Comparison of ENCODE assay signal across 14 cellular contexts in genomic region chr1:228161866-228162265, GRCh38. TPM values are rescaled to one million over a fixed set of nuclear protein-coding genes. Genes with fewer than 3 reads are reported as not detected.
DNase-seq lines count a peak whose midpoint lies in the region; ATAC-seq and TF ChIP-seq lines count a peak whose summit lies in the region.
"Had no signal": no experiment of that assay in that cellular context is flagged by ENCODE, and none has a peak within 500 bp of the region (broad histone marks: within the 10 kb centered on the region; RNA-seq: fewer than 3 reads in every experiment).

No MANE protein-coding gene starts in this region.

- H3K4me1 ChIP-seq in lung (ENCODE audit: control insufficient read depth in 2 of 2, insufficient read depth in 2 of 2, low read length in 2 of 2) (peaks cover 0 to 27% of the 10 kb centered on the region in 2 donors), tibial nerve (peaks cover 0 to 71% (median 24%) of the 10 kb centered on the region in 4 donors)

- no peaks in the 10 kb centered on the region for H3K9me3 Mint-ChIP-seq in activated naive CD8-positive, alpha-beta T cell (ENCODE audit: low read depth)
- no peaks in the 10 kb centered on the region for H3K9me3 Mint-ChIP-seq in activated naive CD8-positive, alpha-beta T cell treated with anti-CD3 and anti-CD28 coated beads, Interleukin-2, amount 50 U/mL, for 24 hours
- H3K9me3 Mint-ChIP-seq in brain, result no peaks in the 10 kb centered on the region
- H3K9me3 Mint-ChIP-seq: activated CD4-positive, alpha-beta T cell treated with anti-CD3 and anti-CD28 coated beads, Interleukin-2, amount 10 ng/mL, durations not matched to agents 7 days and 5 days had no signal

- H3K4me1 Mint-ChIP-seq in activated naive CD8-positive, alpha-beta T cell (ENCODE audit: low read depth), result peaks cover 46% of the 10 kb centered on the region
- peaks cover 32% of the 10 kb centered on the region for H3K4me1 Mint-ChIP-seq in activated naive CD8-positive, alpha-beta T cell treated with anti-CD3 and anti-CD28 coated beads, Interleukin-2, amount 50 U/mL, for 24 hours
- H3K4me1 Mint-ChIP-seq in brain, result peaks cover 24% of the 10 kb centered on the region

- TF ChIP-seq POLR2A in tibial nerve (IDR thresholded peaks at IDR 0.05), result no peak

- peak overlapping the region; percentile 75 for H3K27ac Mint-ChIP-seq in activated naive CD8-positive, alpha-beta T cell
- H3K27ac Mint-ChIP-seq in activated naive CD8-positive, alpha-beta T cell treated with anti-CD3 and anti-CD28 coated beads, Interleukin-2, amount 50 U/mL, for 24 hours, result no peak overlapping the region
- peak overlapping the region in 3 of 5 experiments; percentile 36 to 76 (median 55) for H3K27ac Mint-ChIP-seq in brain

- WGBS in lung, 2 donors, result 77 to 85% methylated on average over 9 of the region's 9 CpGs
- 70% methylated on average over 9 of the region's 9 CpGs for WGBS in tibial nerve, 2 donors

- H3K27me3 ChIP-seq in lung (ENCODE audit: control insufficient read depth, insufficient read depth) (no peaks in the 10 kb centered on the region), tibial nerve (peaks cover 0 to 4% of the 10 kb centered on the region in 2 donors)
- H3K27me3 ChIP-seq: cardiac muscle cell, Peyer's patch had no signal

- H3K36me3 ChIP-seq in lung (ENCODE audit: control insufficient read depth in 2 of 2, insufficient read depth in 2 of 2, low read length in 2 of 2) (peaks cover 0 to 2% of the 10 kb centered on the region in 2 donors), tibial nerve (no peaks in the 10 kb centered on the region)
- H3K36me3 ChIP-seq: cardiac muscle cell, Peyer's patch had no signal

- DNase-seq in activated naive CD8-positive, alpha-beta T cell treated with anti-CD3 and anti-CD28 coated beads, Interleukin-2, amount 50 U/mL, for 24 hours, result no peak
- DNase-seq in lung (ENCODE audit: low spot score) (no peak), tibial nerve (ENCODE audit: low spot score in 2 of 2) (no peak), T-helper 1 cell (no peak), COLO829 (ENCODE audit: low spot score) (no peak)
- DNase-seq: ACHN; activated CD4-positive, alpha-beta T cell treated with anti-CD3 and anti-CD28 coated beads, Interleukin-2, amount 10 ng/mL, durations not matched to agents 7 days and 5 days; NCI-H1048; occipital lobe; Peyer's patch had no signal

- H3K36me3 Mint-ChIP-seq in activated naive CD8-positive, alpha-beta T cell, result no peaks in the 10 kb centered on the region
- no peaks in the 10 kb centered on the region for H3K36me3 Mint-ChIP-seq in activated naive CD8-positive, alpha-beta T cell treated with anti-CD3 and anti-CD28 coated beads, Interleukin-2, amount 50 U/mL, for 24 hours (ENCODE audit: low read depth)
- H3K36me3 Mint-ChIP-seq in brain, result no peaks in the 10 kb centered on the region

- H3K4me3 ChIP-seq in lung (no peak overlapping the region), tibial nerve (no peak overlapping the region)
- H3K4me3 ChIP-seq: cardiac muscle cell, Peyer's patch had no signal

- H3K27ac ChIP-seq in lung (ENCODE audit: low read depth in 1 of 2, low read length in 1 of 2) (peak overlapping the region; percentile 66 to 90), tibial nerve (peak overlapping the region in 3 of 4 donors; percentile 32 to 100 (median 66))
- H3K27ac ChIP-seq: cardiac muscle cell had no signal

- TF ChIP-seq EP300 in tibial nerve (IDR thresholded peaks at IDR 0.05), result no peak

- no peak overlapping the region for H3K4me3 Mint-ChIP-seq in activated naive CD8-positive, alpha-beta T cell
- no peak overlapping the region for H3K4me3 Mint-ChIP-seq in activated naive CD8-positive, alpha-beta T cell treated with anti-CD3 and anti-CD28 coated beads, Interleukin-2, amount 50 U/mL, for 24 hours
- peak overlapping the region in 1 of 5 experiments; percentile 71 for H3K4me3 Mint-ChIP-seq in brain
- H3K4me3 Mint-ChIP-seq: activated CD4-positive, alpha-beta T cell treated with anti-CD3 and anti-CD28 coated beads, Interleukin-2, amount 10 ng/mL, durations not matched to agents 7 days and 5 days had no signal

- H3K9me3 ChIP-seq in lung (ENCODE audit: control insufficient read depth in 2 of 2, insufficient read depth in 1 of 2, low read length in 1 of 2), result peaks cover 0 to 3% of the 10 kb centered on the region in 2 donors
- H3K9me3 ChIP-seq in tibial nerve, result no peaks in the 10 kb centered on the region
- H3K9me3 ChIP-seq: Peyer's patch had no signal

- TF ChIP-seq CTCF in brain (conservative IDR thresholded peaks at IDR 0.05) (no peak), lung (IDR thresholded peaks at IDR 0.05; ENCODE audit: control extremely low read depth, extremely low read depth) (no peak), tibial nerve (IDR thresholded peaks at IDR 0.05) (no peak)

- H3K27me3 Mint-ChIP-seq in activated naive CD8-positive, alpha-beta T cell, result no peaks in the 10 kb centered on the region
- no peaks in the 10 kb centered on the region for H3K27me3 Mint-ChIP-seq in activated naive CD8-positive, alpha-beta T cell treated with anti-CD3 and anti-CD28 coated beads, Interleukin-2, amount 50 U/mL, for 24 hours
- peaks cover 3% of the 10 kb centered on the region for H3K27me3 Mint-ChIP-seq in brain
- H3K27me3 Mint-ChIP-seq: activated CD4-positive, alpha-beta T cell treated with anti-CD3 and anti-CD28 coated beads, Interleukin-2, amount 10 ng/mL, durations not matched to agents 7 days and 5 days had no signal

- ATAC-seq in activated naive CD8-positive, alpha-beta T cell treated with anti-CD3 and anti-CD28 coated beads, Interleukin-2, amount 50 U/mL, for 24 hours, result no peak
- ATAC-seq in lung (ENCODE audit: insufficient read depth, low FRiP score) (no peak), HG03095 (IDR thresholded peaks at IDR 0.05; ENCODE audit: unreplicated experiment) (no peak)

RNA-seq across cellular contexts. Expression of gene IBA57, which starts 3.7 kb away (rescaled TPM):
- polyA plus RNA-seq in brain (ENCODE audit: insufficient read depth, low read depth, low replicate concordance) (5.8 TPM), lung (1 to 10 TPM; 2.8 to 5.4 TPM)
- total RNA-seq in lung (10 to 100 TPM in 1 of 2 donors, 1 to 10 TPM in 1; 8.4 to 21.4 TPM), tibial nerve (10 to 100 TPM in 1 of 4 donors, 1 to 10 TPM in 3; 5.5 to 17.8 (median 9.2) TPM)

RNA-seq across cellular contexts. Expression of gene GJC2, which starts 12.1 kb away (rescaled TPM):
- polyA plus RNA-seq in brain (ENCODE audit: insufficient read depth, low read depth, low replicate concordance), result 22.7 TPM
- 1 to 10 TPM; 1.8 to 6.7 TPM for total RNA-seq in lung
- 1 to 10 TPM; 1.5 to 3.4 TPM for polyA plus RNA-seq in lung
- total RNA-seq in tibial nerve, result 10 to 100 TPM in 2 of 4 donors, 1 to 10 TPM in 2; 6.9 to 15.1 (median 9.9) TPM

RNA-seq across cellular contexts. Expression of gene GUK1, which starts 21.8 kb away (rescaled TPM):
- polyA plus RNA-seq in brain (ENCODE audit: insufficient read depth, low read depth, low replicate concordance) (402 TPM), lung (100 to 1,000 TPM; 358 to 476 TPM)
- total RNA-seq in lung (100 to 1,000 TPM; 158 to 256 TPM), tibial nerve (100 to 1,000 TPM; 501 to 540 (median 510) TPM)

RNA-seq across cellular contexts. Expression of gene OBSCN, which starts 46.0 kb away (rescaled TPM):
- polyA plus RNA-seq in brain (ENCODE audit: insufficient read depth, low read depth, low replicate concordance) (4.5 TPM), lung (10 to 100 TPM in 1 of 2 donors, 1 to 10 TPM in 1; 5.1 to 26.1 TPM)
- total RNA-seq in lung (10 to 100 TPM; 24.6 to 47.3 TPM), tibial nerve (10 to 100 TPM in 3 of 4 donors, 1 to 10 TPM in 1; 8.5 to 22.6 (median 19.0) TPM)

RNA-seq across cellular contexts. Expression of gene MRPL55, which starts 52.8 kb away (rescaled TPM):
- polyA plus RNA-seq in brain (ENCODE audit: insufficient read depth, low read depth, low replicate concordance) (153 TPM), lung (100 to 1,000 TPM in 1 of 2 donors, 10 to 100 TPM in 1; 86.6 to 137 TPM)
- total RNA-seq in lung (10 to 100 TPM; 44.4 to 60.0 TPM), tibial nerve (10 to 100 TPM; 68.7 to 83.7 (median 80.0) TPM)
